16 cellular contexts compared by ENCODE assay signal in genomic region chr2:238459081-238459629, GRCh38. TPM values are rescaled to one million over a fixed set of nuclear protein-coding genes. Genes with fewer than 3 reads are reported as not detected.
A peak's percentile ranks its signal among the peaks of the same experiment; 100 is the strongest.
DNase-seq lines count a peak whose midpoint lies in the region; ATAC-seq and TF ChIP-seq lines count a peak whose summit lies in the region.
"Had no signal": no experiment of that assay in that cellular context is flagged by ENCODE, and none has a peak within 500 bp of the region (broad histone marks: within the 10 kb centered on the region; RNA-seq: fewer than 3 reads in every experiment).

No MANE protein-coding gene starts in this region.

- H3K4me3 Mint-ChIP-seq in activated CD4-positive, alpha-beta T cell treated with anti-CD3 and anti-CD28 coated beads, Interleukin-2, amount 10 ng/mL, durations not matched to agents 7 days and 5 days: no peak overlapping the region

- intact Hi-C loops in mucosa of descending colon (cut with DNase I, micrococcal nuclease) (no loop called here), vagina (cut with DNase I) (no loop called here)

- H3K9me3 Mint-ChIP-seq in activated CD4-positive, alpha-beta T cell treated with anti-CD3 and anti-CD28 coated beads, Interleukin-2, amount 10 ng/mL, durations not matched to agents 7 days and 5 days: peaks cover 20% of the 10 kb centered on the region

- no peak for TF ChIP-seq POLR2A in vagina (IDR thresholded peaks at IDR 0.05)

- no peaks in the 10 kb centered on the region for H3K27me3 ChIP-seq in vagina
- H3K27me3 ChIP-seq: brain microvascular endothelial cell had no signal

- H3K4me3 ChIP-seq in fibroblast of mammary gland (ENCODE audit: control insufficient read depth, low read depth, low read length): no peak overlapping the region
- H3K4me3 ChIP-seq in mucosa of descending colon: no peak overlapping the region
- H3K4me3 ChIP-seq in vagina: no peak overlapping the region
- H3K4me3 ChIP-seq: smooth muscle cell had no signal

- H3K27ac ChIP-seq in vagina: peak overlapping the region; percentile 10
- H3K27ac ChIP-seq: brain microvascular endothelial cell, KMS-11 had no signal

- no peaks in the 10 kb centered on the region for H3K4me1 ChIP-seq in mucosa of descending colon (ENCODE audit: low read depth)
- peaks cover 10% of the 10 kb centered on the region for H3K4me1 ChIP-seq in vagina

- POLR2A ChIA-PET in activated CD4-positive, alpha-beta T cell treated with anti-CD3 and anti-CD28 coated beads, Interleukin-2, amount 10 ng/mL, durations not matched to agents 7 days and 5 days (lab: Charles Lee): no interaction called here

- H3K36me3 Mint-ChIP-seq in activated CD4-positive, alpha-beta T cell treated with anti-CD3 and anti-CD28 coated beads, Interleukin-2, amount 10 ng/mL, durations not matched to agents 7 days and 5 days (ENCODE audit: low read depth): no peaks in the 10 kb centered on the region

- no peaks in the 10 kb centered on the region for H3K36me3 ChIP-seq in mucosa of descending colon (ENCODE audit: low read depth)
- no peaks in the 10 kb centered on the region for H3K36me3 ChIP-seq in vagina
- H3K36me3 ChIP-seq: brain microvascular endothelial cell had no signal

- DNase-seq in activated CD4-positive, alpha-beta T cell treated with anti-CD3 and anti-CD28 coated beads, Interleukin-2, amount 10 ng/mL, durations not matched to agents 7 days and 5 days: peak; percentile 2
- DNase-seq in activated CD4-positive, alpha-beta T cell treated with anti-CD3 and anti-CD28 coated beads, Interleukin-2, amount 50 U/mL, for 1 hour: no peak
- peak; percentile 99 for DNase-seq in fibroblast of mammary gland (ENCODE audit: low read depth)
- peak in 1 of 3 donors; percentile 17 for DNase-seq in mucosa of descending colon
- DNase-seq in vagina (ENCODE audit: extremely low spot score in 2 of 2): no peak
- DNase-seq in NCI-H2081 treated with DMSO at 0.1 percent for 48 hours (lab: John Stamatoyannopoulos, UW): no peak
- no peak for DNase-seq in COR-L47 (lab: John Stamatoyannopoulos, UW)
- DNase-seq: ACHN, brain microvascular endothelial cell, erythroblast, mesendoderm, NCI-H345, SHP77 treated with DMSO at 0.1 percent for 48 hours had no signal

- H3K27ac Mint-ChIP-seq in activated CD4-positive, alpha-beta T cell treated with anti-CD3 and anti-CD28 coated beads, Interleukin-2, amount 10 ng/mL, durations not matched to agents 7 days and 5 days: no peak overlapping the region

- peak; percentile 45 for ATAC-seq in mucosa of descending colon
- ATAC-seq in HG03045 (IDR thresholded peaks at IDR 0.05; ENCODE audit: unreplicated experiment): no peak

- H3K27me3 Mint-ChIP-seq in activated CD4-positive, alpha-beta T cell treated with anti-CD3 and anti-CD28 coated beads, Interleukin-2, amount 10 ng/mL, durations not matched to agents 7 days and 5 days: peaks cover 11% of the 10 kb centered on the region

- peaks cover 3% of the 10 kb centered on the region for H3K9me3 ChIP-seq in mucosa of descending colon
- peaks cover 9% of the 10 kb centered on the region for H3K9me3 ChIP-seq in vagina

- TF ChIP-seq CTCF in fibroblast of mammary gland (conservative IDR thresholded peaks at IDR 0.05; ENCODE audit: control insufficient read depth, insufficient read depth, low read depth, low read length): no peak
- TF ChIP-seq CTCF in mucosa of descending colon (IDR thresholded peaks at IDR 0.05): no peak
- no peak for TF ChIP-seq CTCF in vagina (IDR thresholded peaks at IDR 0.05)

- CTCF ChIA-PET in activated CD4-positive, alpha-beta T cell treated with anti-CD3 and anti-CD28 coated beads, Interleukin-2, amount 10 ng/mL, durations not matched to agents 7 days and 5 days (lab: Charles Lee): no interaction called here

- peaks cover 7% of the 10 kb centered on the region for H3K4me1 Mint-ChIP-seq in activated CD4-positive, alpha-beta T cell treated with anti-CD3 and anti-CD28 coated beads, Interleukin-2, amount 10 ng/mL, durations not matched to agents 7 days and 5 days

RNA-seq across cellular contexts. Expression of gene ASB1, which starts 32.4 kb away (rescaled TPM):
- total RNA-seq in activated CD4-positive, alpha-beta T cell treated with anti-CD3 and anti-CD28 coated beads, Interleukin-2, amount 10 ng/mL, durations not matched to agents 7 days and 5 days: 10 to 100 TPM; 26.2 to 28.9 TPM
- total RNA-seq in mucosa of descending colon (10 to 100 TPM; 23.5 to 41.7 (median 24.6) TPM), vagina (16.7 TPM)

Comparison
In these comparisons a context has a peak if more than half of its experiments do, and no peak if none do; other contexts are left out.
1. DNase-seq: peak in activated CD4-positive, alpha-beta T cell treated with anti-CD3 and anti-CD28 coated beads, Interleukin-2, amount 10 ng/mL, durations not matched to agents 7 days and 5 days (single experiment) and fibroblast of mammary gland (single experiment); none in activated CD4-positive, alpha-beta T cell treated with anti-CD3 and anti-CD28 coated beads, Interleukin-2, amount 50 U/mL, for 1 hour (single experiment), vagina (0 of 2), NCI-H2081 treated with DMSO at 0.1 percent for 48 hours (single experiment) and COR-L47 (single experiment).